Comparison of ENCODE assay signal across 25 cellular contexts in the genomic region with DNA sequence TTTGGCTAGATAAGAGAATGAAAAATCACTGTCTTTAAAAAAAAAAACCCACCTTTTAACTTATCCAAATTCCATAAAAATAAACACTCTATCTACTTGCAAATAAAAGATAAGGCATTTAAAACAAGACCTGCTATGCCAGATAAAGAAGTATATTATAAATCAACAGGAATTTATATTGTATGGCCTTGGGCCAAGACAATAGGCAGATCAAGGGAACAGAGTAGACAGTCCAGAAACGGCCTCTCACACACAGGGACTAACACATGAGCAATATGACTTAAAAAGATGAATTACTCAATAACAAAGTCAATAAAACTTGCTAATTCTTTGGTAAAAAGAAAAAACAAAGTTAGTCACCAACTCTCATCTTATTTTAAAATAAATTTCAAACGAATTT.
"Had no signal": no experiment of that assay in that cellular context is flagged by ENCODE, and none has a peak within 500 bp of the region (broad histone marks: within the 10 kb centered on the region; RNA-seq: fewer than 3 reads in every experiment).

No MANE protein-coding gene starts in this region.

- H3K9me3 ChIP-seq: adrenal gland, breast epithelium had no signal

- H3K4me3 ChIP-seq: adrenal gland, breast epithelium, SK-N-MC had no signal

- H3K4me1 ChIP-seq: adrenal gland, breast epithelium had no signal

- H3K36me3 ChIP-seq: adrenal gland, breast epithelium had no signal

- DNase-seq: activated CD4-positive, alpha-beta T cell treated with anti-CD3 and anti-CD28 coated beads for 4 hours; activated CD8-positive, alpha-beta memory T cell treated with anti-CD3 and anti-CD28 coated beads, Interleukin-2, amount 50 U/mL, for 4 hours; activated CD8-positive, alpha-beta T cell treated with anti-CD3 and anti-CD28 coated beads for 36 hours; activated gamma-delta T cell treated with Interleukin-2 at 50 U/mL for 16 hours; activated naive CD4-positive, alpha-beta T cell treated with anti-CD3 and anti-CD28 coated beads, Interleukin-2, amount 10 ng/mL, durations not matched to agents 7 days and 5 days; activated naive CD8-positive, alpha-beta T cell treated with anti-CD3 and anti-CD28 coated beads for 36 hours; activated T-cell treated with anti-CD3 and anti-CD28 coated beads, Interleukin-2, amount 50 U/mL, for 72 hours; aorta; caudate nucleus; MM.1S; NCI-H1105 treated with DMSO at 0.1 percent for 48 hours; NCI-H1436 treated with DMSO at 0.1 percent for 48 hours; NCI-H187; NCI-H2081 treated with DMSO at 0.1 percent for 48 hours; NCI-H510A; NCI-H526 treated with DMSO at 0.1 percent for 48 hours; NCI-H82; RPMI8226; SW 1271 had no signal

- ATAC-seq: activated CD4-positive, CD25-positive, alpha-beta regulatory T cell treated with anti-CD3 and anti-CD28 coated beads, Interleukin-2, amount 50 U/mL, for 24 hours; activated CD8-positive, alpha-beta T cell treated with anti-CD3 and anti-CD28 coated beads for 36 hours; activated T-cell treated with anti-CD3 and anti-CD28 coated beads, Interleukin-2, amount 50 U/mL, for 72 hours; Panc1; Right ventricle myocardium inferior had no signal

- H3K27me3 ChIP-seq: adrenal gland, breast epithelium had no signal

- H3K27ac ChIP-seq: adrenal gland, breast epithelium, SK-N-MC had no signal
